Comparison of ENCODE assay signal across 12 cellular contexts in the genomic region with DNA sequence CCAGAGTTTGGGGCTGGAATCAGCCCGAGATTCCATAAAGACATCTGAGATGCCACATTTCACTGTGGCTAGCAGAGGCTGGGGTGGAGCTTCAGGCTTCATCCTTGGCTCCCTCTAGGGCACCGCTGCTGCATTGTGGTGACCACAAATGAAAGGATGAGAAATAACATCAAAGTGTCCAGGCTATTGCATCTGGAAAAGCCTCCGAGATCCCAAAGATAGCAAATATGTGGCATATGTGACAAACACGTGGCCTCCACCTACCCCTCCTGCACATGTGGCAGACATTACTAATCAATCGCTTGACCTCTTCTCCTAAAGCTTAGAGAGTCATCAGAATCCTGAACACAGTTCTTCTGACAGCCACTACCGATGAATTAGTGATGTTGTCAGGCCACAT. TPM values are rescaled to one million over a fixed set of nuclear protein-coding genes. Genes with fewer than 3 reads are reported as not detected.
DNase-seq lines count a peak whose midpoint lies in the region; ATAC-seq and TF ChIP-seq lines count a peak whose summit lies in the region.
"Had no signal": no experiment of that assay in that cellular context is flagged by ENCODE, and none has a peak within 500 bp of the region (broad histone marks: within the 10 kb centered on the region; RNA-seq: fewer than 3 reads in every experiment).

No MANE protein-coding gene starts in this region.

- H3K9me3 ChIP-seq in HEK293 (ENCODE audit: control insufficient read depth, insufficient read depth, low read depth, low read length) (no peaks in the 10 kb centered on the region), mammary epithelial cell (replicated peaks; ENCODE audit: insufficient read depth, low read length) (no peaks in the 10 kb centered on the region), lower lobe of right lung (no peaks in the 10 kb centered on the region), testis (no peaks in the 10 kb centered on the region)

- in situ Hi-C loops in mammary epithelial cell (cut with MboI; ENCODE audit: low sequenced_read_pairs in 2 of 2): no loop called here

- H3K4me3 ChIP-seq in HEK293 (ENCODE audit: low read depth, low read length) (no peak overlapping the region), mammary epithelial cell (replicated peaks in 1 of 3; ENCODE audit: insufficient read depth in 1 of 3, low read depth in 2 of 3, low read length in 3 of 3) (no peak overlapping the region), lower lobe of right lung (peak overlapping the region; percentile 61), testis (no peak overlapping the region)

- H3K4me1 ChIP-seq in HEK293 (ENCODE audit: control insufficient read depth, insufficient read depth, low read length) (peaks cover 6% of the 10 kb centered on the region; the same call in 1 of the 2 replicates), mammary epithelial cell (ENCODE audit: insufficient read depth, low read length) (peaks cover 46% of the 10 kb centered on the region), lower lobe of right lung (peaks cover 73% of the 10 kb centered on the region), testis (peaks cover 70% of the 10 kb centered on the region)

- intact Hi-C loops in mammary epithelial cell (cut with micrococcal nuclease): no loop called here
- intact Hi-C loops in lower lobe of right lung (cut with DNase I): no loop called here
- intact Hi-C loops in testis (cut with DNase I; ENCODE audit: low total_unique reads): no loop called here

- no TSS peak for BruUV-seq in mammary epithelial cell (replicated peaks; lab: Mats Ljungman, UMichigan)

- no peak for TF ChIP-seq POLR2A in testis (IDR thresholded peaks at IDR 0.05)

- H3K27me3 ChIP-seq in mammary epithelial cell (ENCODE audit: insufficient read depth, low read length): no peaks in the 10 kb centered on the region
- H3K27me3 ChIP-seq in lower lobe of right lung (ENCODE audit: low read depth): no peaks in the 10 kb centered on the region
- H3K27me3 ChIP-seq in testis: no peaks in the 10 kb centered on the region

- H2AFZ ChIP-seq in mammary epithelial cell (ENCODE audit: low read depth, low read length): no peak overlapping the region

- H3K9ac ChIP-seq in mammary epithelial cell (ENCODE audit: insufficient read depth, low read length): no peak overlapping the region

- no peaks in the 10 kb centered on the region for H4K20me1 ChIP-seq in mammary epithelial cell (ENCODE audit: insufficient read depth, low read length)

- CTCF ChIA-PET in HEK293 (lab: Yijun Ruan, JAX): interaction anchor here (0.7 to 1.5 kb wide), 8 partner anchors 9 to 205 kb away, joined by 3 to 7 read pairs (median 4); no protein-coding TSS in a partner anchor
- CTCF ChIA-PET in mammary epithelial cell (lab: Charles Lee; ENCODE audit: low non-redundant PET): interaction anchor here (0.9 kb wide), 1 partner anchor 59 kb away, joined by 3 read pairs; no protein-coding TSS in a partner anchor

- POLR2A ChIA-PET in HEK293 (lab: Yijun Ruan, JAX): interaction anchor here (1.0 to 1.2 kb wide), 2 partner anchors 9 to 21 kb away, joined by 3 read pairs; no protein-coding TSS in a partner anchor

- peak overlapping the region; percentile 79 for H3K4me2 ChIP-seq in mammary epithelial cell (ENCODE audit: insufficient read depth, low read depth, low read length)

- DNase-seq in mammary epithelial cell (no peak), lower lobe of right lung (no peak), testis (no peak), NCI-H345 treated with DMSO at 0.1 percent for 48 hours (lab: John Stamatoyannopoulos, UW; ENCODE audit: unreplicated experiment) (no peak), SIG-M5 treated with dmso at 0.1 percent for 504 hours (lab: John Stamatoyannopoulos, UW; ENCODE audit: unreplicated experiment) (no peak), globus pallidus (ENCODE audit: low spot score) (no peak)
- DNase-seq: activated T-cell treated with anti-CD3 and anti-CD28 coated beads, Interleukin-2, amount 50 U/mL, for 1 hour; erythroblast; H7 had no signal

- no peak for TF ChIP-seq CTCF in HEK293 (tag by site-specific recombination; IDR thresholded peaks at IDR 0.05)
- no peak for TF ChIP-seq CTCF in mammary epithelial cell (conservative IDR thresholded peaks at IDR 0.05 in 1 of 2, IDR thresholded peaks at IDR 0.05 in 1 of 2; ENCODE audit: extremely low read depth in 1 of 2, insufficient read depth in 1 of 2, low read depth in 1 of 2, low read length in 2 of 2)
- TF ChIP-seq CTCF in lower lobe of right lung (IDR thresholded peaks at IDR 0.05): no peak
- TF ChIP-seq CTCF in testis (IDR thresholded peaks at IDR 0.05): no peak

- dilution Hi-C loops in mammary epithelial cell (cut with HindIII; ENCODE audit: low sequenced_read_pairs): no loop called here

- 46% methylated on average over 6 of the region's 6 CpGs for WGBS in mammary epithelial cell (ENCODE audit: low coverage, missing lambda C conversion rate)
- 49 to 59% methylated on average over 5 to 6 of the region's 6 CpGs for WGBS in testis, 2 donors

- H3K79me2 ChIP-seq in mammary epithelial cell (ENCODE audit: insufficient read depth, low read length): peaks cover 95% of the 10 kb centered on the region

- H3K27ac ChIP-seq in HEK293 (ENCODE audit: extremely low read depth, low read depth, low read length) (no peak overlapping the region), mammary epithelial cell (ENCODE audit: insufficient read depth, low read depth, low read length) (no peak overlapping the region), lower lobe of right lung (peak overlapping the region; percentile 86), testis (peak overlapping the region; percentile 93 to 97)
- H3K27ac ChIP-seq: VCaP had no signal

- ATAC-seq in lower lobe of right lung (no peak), GM19467 (IDR thresholded peaks at IDR 0.05; ENCODE audit: unreplicated experiment) (no peak)

- H3K36me3 ChIP-seq in HEK293 (ENCODE audit: control insufficient read depth in 2 of 2, insufficient read depth in 1 of 2, low read length in 2 of 2) (peaks cover 0 to 11% of the 10 kb centered on the region in 2 experiments; a peak in 1 of 3 replicates), mammary epithelial cell (ENCODE audit: insufficient read depth, low read length) (peaks cover 4% of the 10 kb centered on the region), lower lobe of right lung (peaks cover 4% of the 10 kb centered on the region), testis (ENCODE audit: low read depth, missing control alignments) (no peaks in the 10 kb centered on the region)

TF ChIP-seq in HEK293, 187 proteins besides CTCF, POLR2A, EP300 and RAD21:
- TF ChIP-seq ZNF585B (tag by site-specific recombination; IDR thresholded peaks at IDR 0.05): no peak
- TF ChIP-seq, protein P1, sequence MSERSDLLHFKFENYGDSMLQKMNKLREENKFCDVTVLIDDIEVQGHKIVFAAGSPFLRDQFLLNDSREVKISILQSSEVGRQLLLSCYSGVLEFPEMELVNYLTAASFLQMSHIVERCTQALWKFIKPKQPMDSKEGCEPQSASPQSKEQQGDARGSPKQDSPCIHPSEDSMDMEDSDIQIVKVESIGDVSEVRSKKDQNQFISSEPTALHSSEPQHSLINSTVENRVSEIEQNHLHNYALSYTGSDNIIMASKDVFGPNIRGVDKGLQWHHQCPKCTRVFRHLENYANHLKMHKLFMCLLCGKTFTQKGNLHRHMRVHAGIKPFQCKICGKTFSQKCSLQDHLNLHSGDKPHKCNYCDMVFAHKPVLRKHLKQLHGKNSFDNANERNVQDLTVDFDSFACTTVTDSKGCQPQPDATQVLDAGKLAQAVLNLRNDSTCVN (tag by site-specific recombination; optimal IDR thresholded peaks at IDR 0.05): no peak
- TF ChIP-seq ZBTB17 (tag by site-specific recombination; IDR thresholded peaks at IDR 0.05): 0 out of 2 replicates have a peak, but pooled peaks have one; percentile 18
- TF ChIP-seq, protein P2, sequence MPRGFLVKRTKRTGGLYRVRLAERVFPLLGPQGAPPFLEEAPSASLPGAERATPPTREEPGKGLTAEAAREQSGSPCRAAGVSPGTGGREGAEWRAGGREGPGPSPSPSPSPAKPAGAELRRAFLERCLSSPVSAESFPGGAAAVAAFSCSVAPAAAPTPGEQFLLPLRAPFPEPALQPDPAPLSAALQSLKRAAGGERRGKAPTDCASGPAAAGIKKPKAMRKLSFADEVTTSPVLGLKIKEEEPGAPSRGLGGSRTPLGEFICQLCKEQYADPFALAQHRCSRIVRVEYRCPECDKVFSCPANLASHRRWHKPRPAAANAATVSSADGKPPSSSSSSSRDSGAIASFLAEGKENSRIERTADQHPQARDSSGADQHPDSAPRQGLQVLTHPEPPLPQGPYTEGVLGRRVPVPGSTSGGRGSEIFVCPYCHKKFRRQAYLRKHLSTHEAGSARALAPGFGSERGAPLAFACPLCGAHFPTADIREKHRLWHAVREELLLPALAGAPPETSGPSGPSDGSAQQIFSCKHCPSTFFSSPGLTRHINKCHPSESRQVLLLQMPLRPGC (tag by site-specific recombination; IDR thresholded peaks at IDR 0.05): no peak
- TF ChIP-seq SP3 (tag by site-specific recombination; IDR thresholded peaks at IDR 0.05): no peak
TF ChIP-seq in HEK293: peak in this region for 1.

RNA-seq across cellular contexts. Expression of a gene that starts 4.5 kb away (rescaled TPM):
- 100 to 1,000 TPM; 222 to 382 TPM for total RNA-seq in mammary epithelial cell
- polyA plus RNA-seq in mammary epithelial cell: 585 TPM
- polyA minus RNA-seq in mammary epithelial cell: 590 TPM
- total RNA-seq in lower lobe of right lung: 904 TPM
- total RNA-seq in testis: 1,000 to 10,000 TPM; 1,884 to 2,585 TPM
- polyA plus RNA-seq in testis (ENCODE audit: insufficient read depth, low read depth, low replicate concordance): 3,080 TPM

Comparison
In these comparisons a context has a peak if more than half of its experiments do, and no peak if none do; other contexts are left out.
1. H3K27ac ChIP-seq: peak in lower lobe of right lung (single experiment) and testis (2 of 2); none in HEK293 (single experiment) and mammary epithelial cell (single experiment).